In genomic region chr1:87120779-87121178, GRCh38 we compare ENCODE assay signal across 13 cellular contexts.
DNase-seq lines count a peak whose midpoint lies in the region; ATAC-seq and TF ChIP-seq lines count a peak whose summit lies in the region.
"Had no signal": no experiment of that assay in that cellular context is flagged by ENCODE, and none has a peak within 500 bp of the region (broad histone marks: within the 10 kb centered on the region; RNA-seq: fewer than 3 reads in every experiment).

No MANE protein-coding gene starts in this region.

- H3K27me3 Mint-ChIP-seq in CD14-positive monocyte (ENCODE audit: low read depth in 3 of 3) (peaks cover 0 to 1% (median 0%) of the 10 kb centered on the region in 3 donors), glutamatergic neuron (ENCODE audit: unreplicated experiment) (no peaks in the 10 kb centered on the region)

- no peak for DNase-seq in CD14-positive monocyte (ENCODE audit: low spot score)
- DNase-seq in GM13976 (ENCODE audit: low spot score): no peak
- peak; percentile 44 for DNase-seq in SK-MEL-5 (ENCODE audit: low read depth, low spot score)
- no peak for DNase-seq in glutamatergic neuron
- no peak for DNase-seq in OCI-M2 (lab: John Stamatoyannopoulos, UW; ENCODE audit: unreplicated experiment)
- DNase-seq in NCI-H1105 (lab: John Stamatoyannopoulos, UW): no peak
- DNase-seq in GM19240 (ENCODE audit: insufficient read length, low spot score): no peak
- DNase-seq: esophagus squamous epithelium; GOT3; kidney glomerular epithelial cell; naive thymus-derived CD4-positive, alpha-beta T cell; T1000 had no signal

- no peaks in the 10 kb centered on the region for H3K36me3 Mint-ChIP-seq in CD14-positive monocyte
- H3K36me3 Mint-ChIP-seq in glutamatergic neuron (ENCODE audit: unreplicated experiment): no peaks in the 10 kb centered on the region
- H3K36me3 Mint-ChIP-seq: naive thymus-derived CD4-positive, alpha-beta T cell had no signal

- H3K4me3 Mint-ChIP-seq in CD14-positive monocyte (no peak overlapping the region), glutamatergic neuron (ENCODE audit: unreplicated experiment) (no peak overlapping the region)
- H3K4me3 Mint-ChIP-seq: naive thymus-derived CD4-positive, alpha-beta T cell had no signal

- no peak for ATAC-seq in HG03097 (IDR thresholded peaks at IDR 0.05; ENCODE audit: low FRiP score, unreplicated experiment)
- ATAC-seq: naive thymus-derived CD4-positive, alpha-beta T cell had no signal

- intact Hi-C loops in CD14-positive monocyte (cut with micrococcal nuclease): no loop called here

- TF ChIP-seq CTCF in CD14-positive monocyte (IDR thresholded peaks at IDR 0.05) (peak; percentile 37), GM13976 (IDR thresholded peaks at IDR 0.05; ENCODE audit: borderline replicate concordance, control extremely low read depth, extremely low read depth, insufficient read depth, missing control alignments) (peak; percentile 20), glutamatergic neuron (IDR thresholded peaks at IDR 0.05; ENCODE audit: partially characterized antibody, unreplicated experiment) (peak; percentile 28)

- in situ Hi-C loops in GM13976 (cut with MboI; ENCODE audit: low sequenced_read_pairs, unreplicated experiment) (no loop called here), SK-MEL-5 (cut with HindIII; ENCODE audit: low pct_unique_long_range_greater_than_20kb, low sequenced_read_pairs) (no loop called here)

- no peak overlapping the region for H3K27ac Mint-ChIP-seq in CD14-positive monocyte
- no peak overlapping the region for H3K27ac Mint-ChIP-seq in glutamatergic neuron (ENCODE audit: unreplicated experiment)

- H3K9me3 Mint-ChIP-seq in CD14-positive monocyte (no peaks in the 10 kb centered on the region), glutamatergic neuron (ENCODE audit: unreplicated experiment) (peaks cover 2% of the 10 kb centered on the region)

- peaks cover 7% of the 10 kb centered on the region for H3K4me1 Mint-ChIP-seq in CD14-positive monocyte
- peaks cover 3% of the 10 kb centered on the region for H3K4me1 Mint-ChIP-seq in glutamatergic neuron (ENCODE audit: low read depth, unreplicated experiment)
- H3K4me1 Mint-ChIP-seq: naive thymus-derived CD4-positive, alpha-beta T cell had no signal
